22 cellular contexts compared by ENCODE assay signal in genomic region chr11:1752907-1753425, GRCh38. TPM values are rescaled to one million over a fixed set of nuclear protein-coding genes. Genes with fewer than 3 reads are reported as not detected.
A peak's percentile ranks its signal among the peaks of the same experiment; 100 is the strongest.
DNase-seq lines count a peak whose midpoint lies in the region; ATAC-seq, FAIRE-seq and TF ChIP-seq lines count a peak whose summit lies in the region.
"Had no signal": no experiment of that assay in that cellular context is flagged by ENCODE, and none has a peak within 500 bp of the region (broad histone marks: within the 10 kb centered on the region; RNA-seq: fewer than 3 reads in every experiment).

No MANE protein-coding gene starts in this region.

- CTCF ChIA-PET in HCT116 (lab: Charles Lee) (no interaction called here), K562 (lab: Yijun Ruan, JAX; ENCODE audit: low intra/inter-chr PET ratio) (interaction anchor here (0.9 kb wide), 1 partner anchor 42 kb away, joined by 3 read pairs; no protein-coding TSS in a partner anchor)

- peaks cover 0 to 24% (median 21%) of the 10 kb centered on the region in 11 experiments; a peak in 19 of 22 replicates for H3K27me3 ChIP-seq in BLaER1 treated with 17β-estradiol and CSF1 and Interleukin-3, amounts not matched to agents 10 nM and 100 nM
- H3K27me3 ChIP-seq in HCT116 (ENCODE audit: insufficient read depth, low read length) (no peaks in the 10 kb centered on the region), K562 (ENCODE audit: control insufficient read depth in 2 of 2, insufficient read depth in 2 of 2, low read length in 2 of 2) (no peaks in the 10 kb centered on the region), osteoblast (ENCODE audit: insufficient read depth, low read length) (no peaks in the 10 kb centered on the region)

- no peak for TF ChIP-seq EP300 in K562 (IDR thresholded peaks at IDR 0.05; ENCODE audit: low read length)

- H3K4me1 ChIP-seq in BLaER1 treated with 17β-estradiol and CSF1 and Interleukin-3, amounts not matched to agents 10 nM and 100 nM: peaks cover 96 to 100% (median 100%) of the 10 kb centered on the region in 10 experiments
- H3K4me1 ChIP-seq in HCT116 (ENCODE audit: control insufficient read depth in 1 of 2, insufficient read depth in 2 of 2, low read length in 2 of 2) (no peaks in the 10 kb centered on the region), K562 (replicated peaks in 1 of 2; ENCODE audit: control insufficient read depth in 2 of 2, insufficient read depth in 2 of 2, low read length in 2 of 2) (peaks cover 0 to 44% of the 10 kb centered on the region in 2 experiments; a peak in 2 of 5 replicates), osteoblast (ENCODE audit: insufficient read depth, low read length) (peaks cover 26% of the 10 kb centered on the region)

- H3K9me2 ChIP-seq in HCT116 (ENCODE audit: insufficient read depth): no peaks in the 10 kb centered on the region

- TF ChIP-seq RAD21 in HCT116 (IDR thresholded peaks at IDR 0.05; ENCODE audit: low read depth) (no peak), K562 (CRISPR knock-in tag; conservative IDR thresholded peaks at IDR 0.05 in 1 of 2, IDR thresholded peaks at IDR 0.05 in 1 of 2) (no peak)

- H3K4me2 ChIP-seq in BLaER1 treated with 17β-estradiol and CSF1 and Interleukin-3, amounts not matched to agents 10 nM and 100 nM: peak overlapping the region; percentile 48 to 100 (median 98)
- H3K4me2 ChIP-seq in HCT116 (ENCODE audit: low read length) (no peak overlapping the region), K562 (ENCODE audit: insufficient read depth, low read length) (no peak overlapping the region), osteoblast (ENCODE audit: insufficient read depth, low read length) (no peak overlapping the region)
- H3K4me2 ChIP-seq: KMS-11 had no signal

- peak overlapping the region; percentile 19 to 80 (median 70); a peak in 20 of 22 replicates for H3K9ac ChIP-seq in BLaER1 treated with 17β-estradiol and CSF1 and Interleukin-3, amounts not matched to agents 10 nM and 100 nM
- H3K9ac ChIP-seq in HCT116 (ENCODE audit: low read length) (no peak overlapping the region), K562 (ENCODE audit: insufficient read depth in 1 of 2, low read depth in 2 of 2, low read length in 2 of 2) (peak overlapping the region in 1 of 2 experiments; percentile 26; a peak in 1 of 4 replicates)
- H3K9ac ChIP-seq: KMS-11 had no signal

- peaks cover 0 to 99% (median 27%) of the 10 kb centered on the region in 11 experiments; a peak in 15 of 22 replicates for H4K20me1 ChIP-seq in BLaER1 treated with 17β-estradiol and CSF1 and Interleukin-3, amounts not matched to agents 10 nM and 100 nM
- no peaks in the 10 kb centered on the region for H4K20me1 ChIP-seq in HCT116 (ENCODE audit: insufficient read depth)
- H4K20me1 ChIP-seq in K562 (replicated peaks; ENCODE audit: control insufficient read depth, insufficient read depth, low read length): no peaks in the 10 kb centered on the region; the same call in 1 of the 2 replicates
- peaks cover 22% of the 10 kb centered on the region for H4K20me1 ChIP-seq in osteoblast (ENCODE audit: insufficient read depth, low read length)

- DNase-seq in HCT116 (ENCODE audit: low read depth, low spot score) (no peak), K562 (ENCODE audit: extremely low read depth in 1 of 4, low spot score in 3 of 4) (no peak), osteoblast (ENCODE audit: insufficient read length, low spot score, missing footprints) (peak; percentile 66), Ammon's horn (ENCODE audit: low spot score) (no peak)
- DNase-seq: activated T-cell treated with anti-CD3 and anti-CD28 coated beads, Interleukin-2, amount 50 U/mL, for 24 hours; dermis blood vessel endothelial cell; foreskin melanocyte; NCI-H1105; NCI-H526; stimulated activated CD4-positive, alpha-beta T cell treated with anti-CD3 and anti-CD28 coated beads, Interleukin-4, amount 100 ng/mL, for 24 hours had no signal

- no peaks in the 10 kb centered on the region for H3K9me1 ChIP-seq in K562 (ENCODE audit: control insufficient read depth, insufficient read depth, low read length)

- H3K79me2 ChIP-seq in HCT116 (ENCODE audit: insufficient read depth, low read length) (no peaks in the 10 kb centered on the region), K562 (ENCODE audit: control insufficient read depth, insufficient read depth, low read length) (no peaks in the 10 kb centered on the region), osteoblast (ENCODE audit: insufficient read depth, low read length) (peaks cover 21% of the 10 kb centered on the region)

- no peak for ATAC-seq in HCT116
- ATAC-seq in K562: no peak
- no peak for ATAC-seq in GM21717 (IDR thresholded peaks at IDR 0.05; ENCODE audit: unreplicated experiment)
- no peak for ATAC-seq in GM18867 (IDR thresholded peaks at IDR 0.05; ENCODE audit: unreplicated experiment)
- no peak for ATAC-seq in GM18909 (IDR thresholded peaks at IDR 0.05; ENCODE audit: poor library complexity, unreplicated experiment)

- no peak for FAIRE-seq in K562 (lab: Jason Lieb, UNC)
- FAIRE-seq: G401.6, TTC549 had no signal

- WGBS in K562 (ENCODE audit: insufficient coverage, low coverage, missing lambda C conversion rate): 86% methylated on average over 17 of the region's 17 CpGs

- TF ChIP-seq CTCF in HCT116 (IDR thresholded peaks at IDR 0.05 in 2 of 3, conservative IDR thresholded peaks at IDR 0.05 in 1 of 3; ENCODE audit: borderline replicate concordance in 1 of 3, insufficient read depth in 1 of 3, low read depth in 2 of 3, low read length in 2 of 3) (no peak), K562 (IDR thresholded peaks at IDR 0.05 in 2 of 3, conservative IDR thresholded peaks at IDR 0.05 in 1 of 3; ENCODE audit: insufficient read depth in 2 of 3, low read depth in 1 of 3, low read length in 3 of 3) (no peak), osteoblast (IDR thresholded peaks at IDR 0.05; ENCODE audit: extremely low read depth, low read depth, low read length) (no peak)

- POLR2A ChIA-PET in HCT116 (lab: Charles Lee) (no interaction called here), K562 (lab: Yijun Ruan, JAX) (interaction anchor here (0.6 kb wide), 1 partner anchor 19 kb away, joined by 3 read pairs; no protein-coding TSS in a partner anchor)

- H2AFZ ChIP-seq in HCT116 (ENCODE audit: low read depth, low read length, poor library complexity, severe bottlenecking): no peak overlapping the region
- H2AFZ ChIP-seq in K562 (ENCODE audit: low read depth, low read length): no peak overlapping the region
- no peak overlapping the region for H2AFZ ChIP-seq in osteoblast (ENCODE audit: low read length)

- in situ Hi-C loops in K562 (cut with MboI): no loop called here

- RAD21 ChIA-PET in HCT116 (lab: Charles Lee; ENCODE audit: low non-redundant PET in 1 of 2, low total read pairs in 2 of 2, uncharacterized antibody in 2 of 2, unreplicated experiment in 2 of 2): no interaction called here

- BruUV-seq in HCT116 (replicated peaks; lab: Mats Ljungman, UMichigan) (TSS peak; percentile 82), K562 (replicated peaks; lab: Mats Ljungman, UMichigan) (TSS peak; percentile 83)

- peak overlapping the region in 7 of 10 experiments; percentile 21 to 54 (median 29); a peak in 11 of 20 replicates for H3K4me3 ChIP-seq in BLaER1 treated with 17β-estradiol and CSF1 and Interleukin-3, amounts not matched to agents 10 nM and 100 nM
- no peak overlapping the region for H3K4me3 ChIP-seq in HCT116 (replicated peaks in 1 of 2; ENCODE audit: low read depth in 1 of 2, low read length in 2 of 2)
- H3K4me3 ChIP-seq in K562: no peak overlapping the region
- no peak overlapping the region for H3K4me3 ChIP-seq in osteoblast (ENCODE audit: insufficient read depth, low read length)
- H3K4me3 ChIP-seq: skin epidermis had no signal

- no peak for TF ChIP-seq POLR2A in HCT116 (IDR thresholded peaks at IDR 0.05; ENCODE audit: borderline replicate concordance, extremely low read depth, insufficient read depth, insufficient read length)
- TF ChIP-seq POLR2A in K562 (conservative IDR thresholded peaks at IDR 0.05): no peak

- H3K36me3 ChIP-seq in BLaER1 treated with 17β-estradiol and CSF1 and Interleukin-3, amounts not matched to agents 10 nM and 100 nM: peaks cover 6 to 64% (median 44%) of the 10 kb centered on the region in 11 experiments; a peak in 20 of 22 replicates
- H3K36me3 ChIP-seq in HCT116 (ENCODE audit: control insufficient read depth in 1 of 2, insufficient read depth in 2 of 2, low read length in 2 of 2): no peaks in the 10 kb centered on the region; a peak in 1 of 4 replicates
- H3K36me3 ChIP-seq in K562 (ENCODE audit: control insufficient read depth, insufficient read depth, low read length): peaks cover 13% of the 10 kb centered on the region; the same call in 1 of the 3 replicates
- peaks cover 30% of the 10 kb centered on the region for H3K36me3 ChIP-seq in osteoblast (ENCODE audit: insufficient read depth, low read length)

- intact Hi-C loops in HCT116 (cut with micrococcal nuclease): no loop called here
- intact Hi-C loops in K562 (cut with micrococcal nuclease): no loop called here

- H3K9me3 ChIP-seq in BLaER1 treated with 17β-estradiol and CSF1 and Interleukin-3, amounts not matched to agents 10 nM and 100 nM (replicated peaks in 1 of 11): no peaks in the 10 kb centered on the region
- H3K9me3 ChIP-seq in HCT116 (ENCODE audit: control insufficient read depth in 1 of 2, insufficient read depth in 1 of 2, low read depth in 1 of 2, low read length in 2 of 2): no peaks in the 10 kb centered on the region
- H3K9me3 ChIP-seq in K562 (replicated peaks; ENCODE audit: control insufficient read depth, insufficient read depth, low read depth, low read length): no peaks in the 10 kb centered on the region
- no peaks in the 10 kb centered on the region for H3K9me3 ChIP-seq in osteoblast (ENCODE audit: low read depth, low read length)

- peak overlapping the region in 10 of 11 experiments; percentile 4 to 88 (median 77); a peak in 18 of 22 replicates for H3K27ac ChIP-seq in BLaER1 treated with 17β-estradiol and CSF1 and Interleukin-3, amounts not matched to agents 10 nM and 100 nM
- H3K27ac ChIP-seq in HCT116 (ENCODE audit: low read depth, low read length): no peak overlapping the region
- H3K27ac ChIP-seq in K562 (ENCODE audit: extremely low read depth, low read depth, low read length): no peak overlapping the region
- H3K27ac ChIP-seq in osteoblast (ENCODE audit: low read depth, low read length): no peak overlapping the region
- H3K27ac ChIP-seq: epithelial cell of prostate, KMS-11 had no signal

RNA-seq across cellular contexts. Expression of gene IFITM10, which starts 2.6 kb away (rescaled TPM):
- total RNA-seq in HCT116 (2021; ENCODE audit: unreplicated experiment) (1.9 TPM), K562 (2014; rRNA removed) (0.09 TPM in 1 of 2 replicates, not detected in the other), K562 (2014; rRNA removed; fragmentation: Illumina TruSeq; extraction: Trizol) (not detected in 2 replicates), K562 (2015; rRNA removed; fragmentation: Illumina TruSeq; extraction: Trizol) (not detected in 2 replicates), K562 (2021) (0.13 TPM in 1 of 2 replicates, not detected in the other), osteoblast (15.0 and 18.1 TPM in 2 replicates)
- 0.23 and 0.29 TPM in 2 replicates for polyA plus RNA-seq in HCT116 (2012)
- total RNA-seq in K562 (2011; cell fraction: chromatin; rRNA removed; ENCODE audit: low replicate concordance): 0.21 and 0.23 TPM in 2 replicates
- total RNA-seq in K562 (2011; cell fraction: nucleolus; rRNA removed): 0.26 and 0.33 TPM in 2 replicates
- 0.37 TPM in 1 of 2 replicates, not detected in the other for total RNA-seq in K562 (2011; cell fraction: nucleoplasm; rRNA removed)
- polyA plus RNA-seq in K562 (2011; rRNA removed) (not detected in 2 replicates), K562 (2014; fragmentation: Illumina TruSeq; extraction: Trizol) (not detected in 2 replicates), K562 (2014; fragmentation: Nextera tagmentation; extraction: Ambion mirVana) (not detected), K562 (2014; rRNA removed) (0.08 TPM in 1 of 2 replicates, not detected in the other)
- not detected in 2 replicates for polyA plus RNA-seq in K562 (2011; cell fraction: cytosol; rRNA removed)
- 0.16 TPM in 1 of 2 replicates, not detected in the other for polyA plus RNA-seq in K562 (2011; cell fraction: nucleus; rRNA removed)
- 0.09 and 0.15 TPM in 2 replicates for polyA plus RNA-seq in K562 (2012)
- not detected in 2 replicates for polyA minus RNA-seq in K562 (2011; rRNA and poly(A)+ RNA removed)
- polyA minus RNA-seq in K562 (2011; cell fraction: cytosol; rRNA and poly(A)+ RNA removed): not detected in 2 replicates
- not detected in 2 replicates for polyA minus RNA-seq in K562 (2011; cell fraction: nucleus; rRNA and poly(A)+ RNA removed)
- total RNA-seq: SK-MEL-5 had no signal

RNA-seq across cellular contexts. Expression of gene CTSD, which starts 10.8 kb away (rescaled TPM):
- total RNA-seq in HCT116 (2021; ENCODE audit: unreplicated experiment) (127 TPM), K562 (2014; rRNA removed) (72.3 and 87.0 TPM in 2 replicates), K562 (2014; rRNA removed; fragmentation: Illumina TruSeq; extraction: Trizol) (10.9 and 12.3 TPM in 2 replicates), K562 (2015; rRNA removed; fragmentation: Illumina TruSeq; extraction: Trizol) (40.9 and 42.3 TPM in 2 replicates), K562 (2021) (112 and 116 TPM in 2 replicates), osteoblast (491 and 519 TPM in 2 replicates)
- polyA plus RNA-seq in HCT116 (2012): 131 and 176 TPM in 2 replicates
- 15.6 and 81.0 TPM in 2 replicates for total RNA-seq in K562 (2011; cell fraction: chromatin; rRNA removed; ENCODE audit: low replicate concordance)
- total RNA-seq in K562 (2011; cell fraction: nucleolus; rRNA removed): 131 and 132 TPM in 2 replicates
- 68.3 and 83.1 TPM in 2 replicates for total RNA-seq in K562 (2011; cell fraction: nucleoplasm; rRNA removed)
- polyA plus RNA-seq in K562 (2011; rRNA removed) (21.7 and 37.1 TPM in 2 replicates), K562 (2014; fragmentation: Illumina TruSeq; extraction: Trizol) (66.8 and 111 TPM in 2 replicates), K562 (2014; fragmentation: Nextera tagmentation; extraction: Ambion mirVana) (1 to 10 TPM; 1.0 to 3.7 TPM), K562 (2014; rRNA removed) (40.5 and 46.8 TPM in 2 replicates)
- 39.6 and 74.7 TPM in 2 replicates for polyA plus RNA-seq in K562 (2011; cell fraction: cytosol; rRNA removed)
- 22.7 and 35.2 TPM in 2 replicates for polyA plus RNA-seq in K562 (2011; cell fraction: nucleus; rRNA removed)
- polyA plus RNA-seq in K562 (2012): 84.2 and 325 TPM in 2 replicates
- polyA minus RNA-seq in K562 (2011; rRNA and poly(A)+ RNA removed): 12.8 and 17.9 TPM in 2 replicates
- polyA minus RNA-seq in K562 (2011; cell fraction: cytosol; rRNA and poly(A)+ RNA removed): 46.3 and 49.3 TPM in 2 replicates
- 10.1 and 11.1 TPM in 2 replicates for polyA minus RNA-seq in K562 (2011; cell fraction: nucleus; rRNA and poly(A)+ RNA removed)

RNA-seq across cellular contexts. Expression of gene KRTAP5-6, which starts 56.0 kb away (rescaled TPM):
- total RNA-seq in HCT116 (2021; ENCODE audit: unreplicated experiment): not detected
- not detected in 2 replicates for polyA plus RNA-seq in HCT116 (2012)
- total RNA-seq in K562 (2011; cell fraction: chromatin; rRNA removed; ENCODE audit: low replicate concordance): not detected in 2 replicates
- total RNA-seq in K562 (2011; cell fraction: nucleolus; rRNA removed): not detected in 2 replicates
- total RNA-seq in K562 (2011; cell fraction: nucleoplasm; rRNA removed): not detected in 2 replicates
- not detected in 2 replicates for total RNA-seq in K562 (2014; rRNA removed)
- total RNA-seq in K562 (2014; rRNA removed; fragmentation: Illumina TruSeq; extraction: Trizol): not detected in 2 replicates
- not detected in 2 replicates for total RNA-seq in K562 (2015; rRNA removed; fragmentation: Illumina TruSeq; extraction: Trizol)
- total RNA-seq in K562 (2021): not detected in 2 replicates
- polyA plus RNA-seq in K562 (2011; rRNA removed): not detected in 2 replicates
- polyA plus RNA-seq in K562 (2011; cell fraction: cytosol; rRNA removed): not detected in 2 replicates
- polyA plus RNA-seq in K562 (2011; cell fraction: nucleus; rRNA removed): not detected in 2 replicates
- polyA plus RNA-seq in K562 (2012): not detected in 2 replicates
- polyA plus RNA-seq in K562 (2014; fragmentation: Illumina TruSeq; extraction: Trizol): not detected in 2 replicates
- polyA plus RNA-seq in K562 (2014; fragmentation: Nextera tagmentation; extraction: Ambion mirVana): not detected
- not detected in 2 replicates for polyA plus RNA-seq in K562 (2014; rRNA removed)
- not detected in 2 replicates for polyA minus RNA-seq in K562 (2011; rRNA and poly(A)+ RNA removed)
- polyA minus RNA-seq in K562 (2011; cell fraction: cytosol; rRNA and poly(A)+ RNA removed): not detected in 2 replicates
- not detected in 2 replicates for polyA minus RNA-seq in K562 (2011; cell fraction: nucleus; rRNA and poly(A)+ RNA removed)
- not detected in 2 replicates for total RNA-seq in osteoblast
- total RNA-seq: activated naive CD4-positive, alpha-beta T cell treated with anti-CD3 and anti-CD28 coated beads, Interleukin-2, amount 50 U/mL, for 72 hours; dermis blood vessel endothelial cell; SK-MEL-5; subcutaneous adipose tissue had no signal

Comparison
In these comparisons a context has a peak if more than half of its experiments do, and no peak if none do; other contexts are left out.
1. H3K27ac ChIP-seq: peak in BLaER1 treated with 17β-estradiol and CSF1 and Interleukin-3, amounts not matched to agents 10 nM and 100 nM (10 of 11); none in HCT116 (single experiment), K562 (single experiment) and osteoblast (single experiment).
2. H3K4me2 ChIP-seq: peak in BLaER1 treated with 17β-estradiol and CSF1 and Interleukin-3, amounts not matched to agents 10 nM and 100 nM (11 of 11); none in HCT116 (single experiment), K562 (single experiment) and osteoblast (single experiment).
3. H3K4me3 ChIP-seq: peak in BLaER1 treated with 17β-estradiol and CSF1 and Interleukin-3, amounts not matched to agents 10 nM and 100 nM (7 of 10); none in HCT116 (0 of 2), K562 (single experiment) and osteoblast (single experiment).